23 cellular contexts compared by ENCODE assay signal in the genomic region with DNA sequence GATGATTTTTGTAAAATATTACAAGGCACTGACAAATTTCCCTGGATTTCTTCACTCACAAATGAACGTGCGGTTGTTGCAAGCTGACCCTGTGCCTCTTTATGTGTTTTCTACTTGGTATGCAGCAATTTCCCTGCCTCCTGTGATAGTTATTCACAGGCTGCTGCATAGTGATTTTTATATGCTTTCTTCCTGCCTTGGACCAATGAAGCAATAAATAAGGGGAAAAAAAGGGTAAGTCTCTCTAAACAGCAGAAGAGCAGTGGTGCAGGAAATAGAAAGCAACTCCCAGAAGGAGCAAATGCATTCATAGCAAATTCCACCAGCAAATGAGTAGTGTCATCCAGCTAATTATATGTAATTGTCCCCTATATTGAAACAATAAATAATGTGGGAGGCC.
"Had no signal": no experiment of that assay in that cellular context is flagged by ENCODE, and none has a peak within 500 bp of the region (broad histone marks: within the 10 kb centered on the region; RNA-seq: fewer than 3 reads in every experiment).

No MANE protein-coding gene starts in this region.

- H3K27me3 ChIP-seq: pancreas, right lobe of liver, suprapubic skin, tibial artery, upper lobe of right lung had no signal

- H3K9me3 ChIP-seq: left ventricle myocardium inferior, pancreas, prostate gland, right lobe of liver, suprapubic skin, thoracic aorta, tibial artery, upper lobe of right lung had no signal

- H3K36me3 ChIP-seq: left ventricle myocardium inferior, pancreas, prostate gland, right lobe of liver, suprapubic skin, thoracic aorta, tibial artery, upper lobe of right lung had no signal

- DNase-seq: hippocampal formation; kidney glomerular epithelial cell; left colon; left ventricle myocardium inferior; midbrain; mucosa of descending colon; naive thymus-derived CD4-positive, alpha-beta T cell; nucleus accumbens; pancreas; posterior cingulate gyrus; right lobe of liver; stimulated activated CD4-positive, alpha-beta T cell treated with anti-CD3 and anti-CD28 coated beads, Interleukin-12 subunit alpha, Interleukin-12 subunit beta, amount 100 ng/mL, for 4 hours; stimulated activated CD4-positive, alpha-beta T cell treated with anti-CD3 and anti-CD28 coated beads, Interleukin-15, amount 100 ng/mL, for 24 hours; stimulated activated CD4-positive, alpha-beta T cell treated with anti-CD3 and anti-CD28 coated beads, Interleukin-2, amount 100 ng/mL, for 24 hours; stimulated activated CD4-positive, alpha-beta T cell treated with anti-CD3 and anti-CD28 coated beads, Interleukin-4, amount 100 ng/mL, for 1 hour; stimulated activated naive B cell treated with anti-CD40 and anti-IgM and Interleukin-4, amounts not matched to agents 10 μg/mL and 1 μg/mL and 100 μg/mL, for 72 hours; tibial artery; trophoblast cell; upper lobe of right lung had no signal

- H3K4me1 ChIP-seq: left ventricle myocardium inferior, pancreas, prostate gland, right lobe of liver, suprapubic skin, tibial artery, upper lobe of right lung had no signal

- H3K4me3 ChIP-seq: left ventricle myocardium inferior, lung, mucosa of descending colon, pancreas, prostate gland, right lobe of liver, suprapubic skin, thoracic aorta, tibial artery, upper lobe of right lung had no signal

- H3K27ac ChIP-seq: left ventricle myocardium inferior, pancreas, prostate gland, right lobe of liver, suprapubic skin, thoracic aorta, tibial artery, upper lobe of right lung had no signal
